ENCODE assay signal across 15 cellular contexts in the genomic region with DNA sequence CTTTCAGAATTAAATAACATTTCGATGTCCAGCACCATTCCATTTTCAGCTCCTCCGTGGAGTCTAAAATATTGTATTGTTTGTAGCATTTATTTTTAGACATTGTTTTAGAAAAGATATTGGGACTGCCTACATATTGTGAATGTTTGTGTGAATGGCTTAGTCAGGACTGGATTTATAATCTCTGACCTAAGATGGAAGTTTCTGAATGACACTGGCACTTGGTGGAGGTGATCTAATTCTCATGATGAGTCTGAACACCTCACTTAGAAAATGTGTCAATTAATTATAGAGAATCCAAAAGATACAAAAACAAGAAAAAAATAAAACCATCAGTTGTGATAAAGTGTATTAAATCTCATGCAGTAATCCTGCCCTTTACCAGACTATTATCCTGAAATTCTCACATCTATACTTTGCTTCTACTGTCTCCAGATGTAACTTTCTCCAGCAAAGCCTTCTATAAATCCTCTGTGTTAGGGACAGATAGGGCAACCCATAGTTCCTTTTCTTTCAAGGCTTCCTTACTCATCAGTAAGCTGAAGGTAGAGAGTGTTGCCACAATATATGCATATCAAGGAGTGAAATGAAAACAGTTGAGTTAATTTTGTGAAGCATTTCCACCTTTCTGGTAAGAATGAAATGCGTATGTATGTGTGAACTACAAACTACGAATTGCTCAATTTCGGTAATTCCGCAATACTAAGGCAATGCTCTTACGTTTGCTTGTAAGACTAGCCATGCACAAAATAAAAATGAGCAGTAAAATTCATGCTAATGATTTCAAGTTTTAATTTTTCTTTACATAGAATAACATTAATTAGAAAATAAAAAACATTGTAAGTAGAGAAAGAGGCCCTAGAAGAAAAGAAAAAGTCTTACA.
DNase-seq lines count a peak whose midpoint lies in the region; TF ChIP-seq lines count a peak whose summit lies in the region.
"Had no signal": no experiment of that assay in that cellular context is flagged by ENCODE, and none has a peak within 500 bp of the region (broad histone marks: within the 10 kb centered on the region; RNA-seq: fewer than 3 reads in every experiment).

No MANE protein-coding gene starts in this region.

- peak overlapping the region; percentile 82 for H3K27ac Mint-ChIP-seq in activated naive CD4-positive, alpha-beta T cell treated with anti-CD3 and anti-CD28 coated beads, Interleukin-2, amount 10 ng/mL, durations not matched to agents 7 days and 5 days
- peak overlapping the region; percentile 95 for H3K27ac Mint-ChIP-seq in activated T-helper 2 cell treated with anti-CD3 and anti-CD28 coated beads, Interferon-gamma antibody, Interleukin-2, Interleukin-4, amounts not matched to agents 10 μg/mL and 5 μg/mL and 100 μg/mL, durations not matched to agents 14 hours and 24 hours and 36 hours
- H3K27ac Mint-ChIP-seq in stimulated activated naive CD8-positive, alpha-beta T cell treated with anti-CD3 and anti-CD28 coated beads, Interleukin-15, Interleukin-2, amounts not matched to agents 100 ng/mL and 50 ng/mL, for 24 hours: peak overlapping the region; percentile 98
- H3K27ac Mint-ChIP-seq: naive B cell had no signal

- H3K9me3 ChIP-seq in MM.1S (replicated peaks; ENCODE audit: insufficient read depth, low read length): no peaks in the 10 kb centered on the region
- H3K9me3 ChIP-seq: uterus had no signal

- no peak overlapping the region for H3K9ac ChIP-seq in MM.1S (ENCODE audit: low read length)
- H3K9ac ChIP-seq: KMS-11 had no signal

- H3K36me3 Mint-ChIP-seq in activated naive CD4-positive, alpha-beta T cell treated with anti-CD3 and anti-CD28 coated beads, Interleukin-2, amount 10 ng/mL, durations not matched to agents 7 days and 5 days: peaks cover 7% of the 10 kb centered on the region
- H3K36me3 Mint-ChIP-seq in activated T-helper 2 cell treated with anti-CD3 and anti-CD28 coated beads, Interferon-gamma antibody, Interleukin-2, Interleukin-4, amounts not matched to agents 10 μg/mL and 5 μg/mL and 100 μg/mL, durations not matched to agents 14 hours and 24 hours and 36 hours (ENCODE audit: low read depth): peaks cover 17% of the 10 kb centered on the region
- H3K36me3 Mint-ChIP-seq in stimulated activated naive CD8-positive, alpha-beta T cell treated with anti-CD3 and anti-CD28 coated beads, Interleukin-15, Interleukin-2, amounts not matched to agents 100 ng/mL and 50 ng/mL, for 24 hours (ENCODE audit: low read depth): peaks cover 6% of the 10 kb centered on the region
- H3K36me3 Mint-ChIP-seq: naive B cell had no signal

- no peaks in the 10 kb centered on the region for H3K27me3 ChIP-seq in MM.1S (replicated peaks; ENCODE audit: insufficient read depth, low read length)
- H3K27me3 ChIP-seq: uterus had no signal

- H3K4me2 ChIP-seq in MM.1S (ENCODE audit: low read depth, low read length): no peak overlapping the region
- H3K4me2 ChIP-seq: KMS-11 had no signal

- H3K36me3 ChIP-seq in MM.1S (replicated peaks; ENCODE audit: insufficient read depth, low read length): no peaks in the 10 kb centered on the region
- H3K36me3 ChIP-seq: uterus had no signal

- H3K79me2 ChIP-seq in MM.1S (ENCODE audit: low read length): no peaks in the 10 kb centered on the region

- TF ChIP-seq CTCF in MM.1S (IDR thresholded peaks at IDR 0.05; ENCODE audit: low read length) (no peak), lower leg skin (IDR thresholded peaks at IDR 0.05) (no peak)

- H3K27ac ChIP-seq in MM.1S (ENCODE audit: low read length): no peak overlapping the region
- H3K27ac ChIP-seq: KMS-11, uterus had no signal

- peaks cover 23% of the 10 kb centered on the region for H3K4me1 ChIP-seq in MM.1S (ENCODE audit: low read length)
- H3K4me1 ChIP-seq: uterus had no signal

- no peaks in the 10 kb centered on the region for H3K27me3 Mint-ChIP-seq in activated naive CD4-positive, alpha-beta T cell treated with anti-CD3 and anti-CD28 coated beads, Interleukin-2, amount 10 ng/mL, durations not matched to agents 7 days and 5 days
- H3K27me3 Mint-ChIP-seq in activated T-helper 2 cell treated with anti-CD3 and anti-CD28 coated beads, Interferon-gamma antibody, Interleukin-2, Interleukin-4, amounts not matched to agents 10 μg/mL and 5 μg/mL and 100 μg/mL, durations not matched to agents 14 hours and 24 hours and 36 hours (ENCODE audit: low read depth): no peaks in the 10 kb centered on the region
- no peaks in the 10 kb centered on the region for H3K27me3 Mint-ChIP-seq in stimulated activated naive CD8-positive, alpha-beta T cell treated with anti-CD3 and anti-CD28 coated beads, Interleukin-15, Interleukin-2, amounts not matched to agents 100 ng/mL and 50 ng/mL, for 24 hours

- CTCF ChIA-PET in activated naive CD4-positive, alpha-beta T cell treated with anti-CD3 and anti-CD28 coated beads, Interleukin-2, amount 10 ng/mL, durations not matched to agents 7 days and 5 days (lab: Charles Lee): interaction anchor here (0.6 to 2.3 kb wide), 7 partner anchors 12 to 68 kb away, joined by 3 to 15 read pairs (median 4); no protein-coding TSS in a partner anchor

- H2AFZ ChIP-seq in MM.1S (ENCODE audit: low read length): no peak overlapping the region

- intact Hi-C loops in activated T-helper 2 cell treated with anti-CD3 and anti-CD28 coated beads, Interferon-gamma antibody, Interleukin-2, Interleukin-4, amounts not matched to agents 10 μg/mL and 5 μg/mL and 100 μg/mL, durations not matched to agents 14 hours and 24 hours and 36 hours (cut with micrococcal nuclease): loop anchor here (1.0 to 10.0 kb wide), 3 partner anchors 30 to 309 kb away; no protein-coding TSS in a partner anchor
- intact Hi-C loops in lower leg skin (cut with DNase I; ENCODE audit: low total_unique reads): no loop called here

- H4K20me1 ChIP-seq in MM.1S (ENCODE audit: insufficient read depth, low read length): no peaks in the 10 kb centered on the region

- peaks cover 8% of the 10 kb centered on the region for H3K9me3 Mint-ChIP-seq in activated naive CD4-positive, alpha-beta T cell treated with anti-CD3 and anti-CD28 coated beads, Interleukin-2, amount 10 ng/mL, durations not matched to agents 7 days and 5 days
- peaks cover 11% of the 10 kb centered on the region for H3K9me3 Mint-ChIP-seq in activated T-helper 2 cell treated with anti-CD3 and anti-CD28 coated beads, Interferon-gamma antibody, Interleukin-2, Interleukin-4, amounts not matched to agents 10 μg/mL and 5 μg/mL and 100 μg/mL, durations not matched to agents 14 hours and 24 hours and 36 hours
- H3K9me3 Mint-ChIP-seq in stimulated activated naive CD8-positive, alpha-beta T cell treated with anti-CD3 and anti-CD28 coated beads, Interleukin-15, Interleukin-2, amounts not matched to agents 100 ng/mL and 50 ng/mL, for 24 hours: peaks cover 10% of the 10 kb centered on the region

- TF ChIP-seq POLR2A in lower leg skin (IDR thresholded peaks at IDR 0.05): no peak

- 85 to 88% methylated on average over 7 of the region's 7 CpGs for WGBS in lower leg skin, 2 donors

- peaks cover 65% of the 10 kb centered on the region for H3K4me1 Mint-ChIP-seq in activated naive CD4-positive, alpha-beta T cell treated with anti-CD3 and anti-CD28 coated beads, Interleukin-2, amount 10 ng/mL, durations not matched to agents 7 days and 5 days
- peaks cover 74% of the 10 kb centered on the region for H3K4me1 Mint-ChIP-seq in activated T-helper 2 cell treated with anti-CD3 and anti-CD28 coated beads, Interferon-gamma antibody, Interleukin-2, Interleukin-4, amounts not matched to agents 10 μg/mL and 5 μg/mL and 100 μg/mL, durations not matched to agents 14 hours and 24 hours and 36 hours (ENCODE audit: low read depth)
- H3K4me1 Mint-ChIP-seq in stimulated activated naive CD8-positive, alpha-beta T cell treated with anti-CD3 and anti-CD28 coated beads, Interleukin-15, Interleukin-2, amounts not matched to agents 100 ng/mL and 50 ng/mL, for 24 hours (ENCODE audit: low read depth): peaks cover 84% of the 10 kb centered on the region

- no peak for DNase-seq in activated naive CD4-positive, alpha-beta T cell treated with anti-CD3 and anti-CD28 coated beads, Interleukin-2, amount 10 ng/mL, durations not matched to agents 7 days and 5 days
- no peak for DNase-seq in activated naive CD4-positive, alpha-beta T cell (lab: John Stamatoyannopoulos, UW)
- DNase-seq in NOMO-1 treated with DMSO at 0.1 percent for 48 hours (lab: John Stamatoyannopoulos, UW; ENCODE audit: unreplicated experiment) (peak; percentile 53), cerebellar nuclear complex (lab: John Stamatoyannopoulos, UW) (no peak), MM.1S (no peak), lower leg skin (ENCODE audit: low spot score in 2 of 2) (no peak)
- no peak for DNase-seq in activated T-helper 2 cell treated with anti-CD3 and anti-CD28 coated beads, Interferon-gamma antibody, Interleukin-2, Interleukin-4, amounts not matched to agents 10 μg/mL and 5 μg/mL and 100 μg/mL, durations not matched to agents 14 hours and 24 hours and 36 hours (ENCODE audit: low spot score)
- DNase-seq: activated CD4-positive, CD25-positive, alpha-beta regulatory T cell treated with anti-CD3 and anti-CD28 coated beads, Interleukin-2, amount 50 U/mL, for 72 hours; DMS79 treated with DMSO at 0.1 percent for 48 hours; head of caudate nucleus; naive B cell; NCI-H2029 treated with DMSO at 0.1 percent for 48 hours; uterus had no signal

- H3F3A ChIP-seq in MM.1S (ENCODE audit: insufficient read depth, low read length): peaks cover 6% of the 10 kb centered on the region

- H3K9me2 ChIP-seq in MM.1S (replicated peaks; ENCODE audit: insufficient read depth, low read length): no peaks in the 10 kb centered on the region

- H3K4me3 ChIP-seq in MM.1S (ENCODE audit: low read length) (no peak overlapping the region), lower leg skin (ENCODE audit: low read depth, poor library complexity, severe bottlenecking) (no peak overlapping the region)
- H3K4me3 ChIP-seq: uterus had no signal

- H3K4me3 Mint-ChIP-seq in activated naive CD4-positive, alpha-beta T cell treated with anti-CD3 and anti-CD28 coated beads, Interleukin-2, amount 10 ng/mL, durations not matched to agents 7 days and 5 days: no peak overlapping the region
- peak overlapping the region; percentile 58 for H3K4me3 Mint-ChIP-seq in activated T-helper 2 cell treated with anti-CD3 and anti-CD28 coated beads, Interferon-gamma antibody, Interleukin-2, Interleukin-4, amounts not matched to agents 10 μg/mL and 5 μg/mL and 100 μg/mL, durations not matched to agents 14 hours and 24 hours and 36 hours (ENCODE audit: low read depth)
- peak overlapping the region; percentile 59 for H3K4me3 Mint-ChIP-seq in stimulated activated naive CD8-positive, alpha-beta T cell treated with anti-CD3 and anti-CD28 coated beads, Interleukin-15, Interleukin-2, amounts not matched to agents 100 ng/mL and 50 ng/mL, for 24 hours
